13 cellular contexts compared by ENCODE assay signal in the genomic region with DNA sequence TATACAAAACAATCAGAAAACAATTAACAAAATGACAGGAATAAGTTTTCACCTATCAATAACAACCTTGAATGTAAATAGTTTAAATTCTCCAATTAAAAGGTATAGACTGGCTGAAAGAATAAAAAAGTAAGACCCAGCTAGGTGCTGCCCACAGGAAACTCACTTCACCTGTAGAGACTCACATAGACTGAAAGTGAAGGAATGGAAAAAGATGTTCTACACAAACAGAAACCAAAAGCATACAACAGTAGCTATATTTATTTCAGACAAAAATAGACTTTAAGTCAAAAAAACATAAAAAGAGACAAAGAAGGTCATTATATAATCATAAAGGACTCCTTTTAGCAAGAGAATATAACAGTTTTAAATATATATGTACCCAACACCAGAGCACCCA.
DNase-seq lines count a peak whose midpoint lies in the region; ATAC-seq and TF ChIP-seq lines count a peak whose summit lies in the region.
"Had no signal": no experiment of that assay in that cellular context is flagged by ENCODE, and none has a peak within 500 bp of the region (broad histone marks: within the 10 kb centered on the region; RNA-seq: fewer than 3 reads in every experiment).

No MANE protein-coding gene starts in this region.

- H3K36me3 ChIP-seq in MM.1S (replicated peaks; ENCODE audit: insufficient read depth, low read length) (no peaks in the 10 kb centered on the region), lower lobe of right lung (no peaks in the 10 kb centered on the region), smooth muscle cell (ENCODE audit: low read depth) (no peaks in the 10 kb centered on the region)
- H3K36me3 ChIP-seq: gastroesophageal sphincter had no signal

- H4K20me1 ChIP-seq in MM.1S (ENCODE audit: insufficient read depth, low read length) (no peaks in the 10 kb centered on the region), smooth muscle cell (ENCODE audit: low read depth) (no peaks in the 10 kb centered on the region)

- in situ Hi-C loops in ACHN (cut with HindIII; ENCODE audit: low pct_ligation_motif_present, low pct_unique_long_range_greater_than_20kb, low sequenced_read_pairs) = no loop called here

- H3K27ac ChIP-seq in MM.1S (ENCODE audit: low read length) = peak overlapping the region; percentile 20; the same call in 1 of the 2 replicates
- H3K27ac ChIP-seq in lower lobe of right lung = no peak overlapping the region
- no peak overlapping the region for H3K27ac ChIP-seq in smooth muscle cell (ENCODE audit: low read depth)
- H3K27ac ChIP-seq: gastroesophageal sphincter, RWPE1 had no signal

- H3K9me2 ChIP-seq in MM.1S (replicated peaks; ENCODE audit: insufficient read depth, low read length) = no peaks in the 10 kb centered on the region

- H3K9ac ChIP-seq in MM.1S (ENCODE audit: low read length) (no peak overlapping the region), smooth muscle cell (ENCODE audit: low read depth) (no peak overlapping the region)

- H3K4me3 ChIP-seq in MM.1S (ENCODE audit: low read length) = no peak overlapping the region
- H3K4me3 ChIP-seq in lower lobe of right lung = no peak overlapping the region
- H3K4me3 ChIP-seq in smooth muscle cell = no peak overlapping the region
- H3K4me3 ChIP-seq: gastroesophageal sphincter had no signal

- peak; percentile 77 for DNase-seq in MM.1S
- no peak for DNase-seq in lower lobe of right lung
- DNase-seq in smooth muscle cell (lab: John Stamatoyannopoulos, UW; ENCODE audit: unreplicated experiment) = no peak
- no peak for DNase-seq in ACHN
- DNase-seq: activated gamma-delta T cell, NCI-H1930, nucleus accumbens had no signal

- no peaks in the 10 kb centered on the region for H3K79me2 ChIP-seq in MM.1S (ENCODE audit: low read length)
- H3K79me2 ChIP-seq in smooth muscle cell (ENCODE audit: low read depth) = no peaks in the 10 kb centered on the region

- H3K27me3 ChIP-seq in MM.1S (replicated peaks; ENCODE audit: insufficient read depth, low read length) (no peaks in the 10 kb centered on the region), lower lobe of right lung (ENCODE audit: low read depth) (no peaks in the 10 kb centered on the region), smooth muscle cell (ENCODE audit: low read depth) (no peaks in the 10 kb centered on the region)
- H3K27me3 ChIP-seq: gastroesophageal sphincter had no signal

- TF ChIP-seq CTCF in MM.1S (IDR thresholded peaks at IDR 0.05; ENCODE audit: low read length) (no peak), lower lobe of right lung (IDR thresholded peaks at IDR 0.05) (no peak), smooth muscle cell (IDR thresholded peaks at IDR 0.05; ENCODE audit: borderline replicate concordance, insufficient read depth, poor library complexity, severe bottlenecking) (no peak)

- H3K4me1 ChIP-seq in MM.1S (ENCODE audit: low read length) (peaks cover 16% of the 10 kb centered on the region), lower lobe of right lung (no peaks in the 10 kb centered on the region), smooth muscle cell (ENCODE audit: low read depth) (no peaks in the 10 kb centered on the region)
- H3K4me1 ChIP-seq: gastroesophageal sphincter had no signal

- H2AFZ ChIP-seq in MM.1S (ENCODE audit: low read length) = peak overlapping the region; percentile 40
- no peak overlapping the region for H2AFZ ChIP-seq in smooth muscle cell (ENCODE audit: low read depth)

- H3K4me2 ChIP-seq in MM.1S (ENCODE audit: low read depth, low read length) (peak overlapping the region; percentile 54; the same call in 1 of the 2 replicates), smooth muscle cell (no peak overlapping the region)

- no peaks in the 10 kb centered on the region for H3K9me3 ChIP-seq in MM.1S (replicated peaks; ENCODE audit: insufficient read depth, low read length)
- H3K9me3 ChIP-seq in lower lobe of right lung = peaks cover 3% of the 10 kb centered on the region
- H3K9me3 ChIP-seq in smooth muscle cell (replicated peaks; ENCODE audit: low read depth) = no peaks in the 10 kb centered on the region

- peak; percentile 82 for ATAC-seq in GM18519 (IDR thresholded peaks at IDR 0.05; ENCODE audit: low FRiP score, unreplicated experiment)
- peak; percentile 93 for ATAC-seq in GM21390 (IDR thresholded peaks at IDR 0.05; ENCODE audit: unreplicated experiment)
- peak; percentile 73 for ATAC-seq in HG02981 (IDR thresholded peaks at IDR 0.05; ENCODE audit: unreplicated experiment)
- no peak for ATAC-seq in lower lobe of right lung
- no peak for ATAC-seq in SK-N-SH treated with all-trans-retinoic acid at 6 μM for 48 hours
- ATAC-seq: gastroesophageal sphincter had no signal

- H3F3A ChIP-seq in MM.1S (ENCODE audit: insufficient read depth, low read length) (peaks cover 9% of the 10 kb centered on the region), smooth muscle cell (ENCODE audit: low read depth) (no peaks in the 10 kb centered on the region)

- intact Hi-C loops in lower lobe of right lung (cut with DNase I) = no loop called here

TF ChIP-seq in SK-N-SH treated with all-trans-retinoic acid at 6 μM for 48 hours, 23 proteins besides CTCF, POLR2A, EP300 and RAD21:
- no peak for TF ChIP-seq ZNF8 (CRISPR knock-in tag; IDR thresholded peaks at IDR 0.05)
- TF ChIP-seq BACH2 (CRISPR knock-in tag; IDR thresholded peaks at IDR 0.05; ENCODE audit: borderline replicate concordance) = no peak

Comparison
In these comparisons a context has a peak if more than half of its experiments do, and no peak if none do; other contexts are left out.
1. ATAC-seq: peak in GM18519 (single experiment), GM21390 (single experiment) and HG02981 (single experiment); none in lower lobe of right lung (0 of 2) and SK-N-SH treated with all-trans-retinoic acid at 6 μM for 48 hours (single experiment).